In genomic region chr22:27605390-27605789, GRCh38 we compare ENCODE assay signal across 31 cellular contexts.
"Had no signal": no experiment of that assay in that cellular context is flagged by ENCODE, and none has a peak within 500 bp of the region (broad histone marks: within the 10 kb centered on the region; RNA-seq: fewer than 3 reads in every experiment).

No MANE protein-coding gene starts in this region.

- DNase-seq: activated B cell treated with CpG ODN at 0.5 μM for 24 hours; activated CD4-positive, alpha-beta memory T cell treated with anti-CD3 and anti-CD28 coated beads for 36 hours; activated CD4-positive, alpha-beta T cell treated with anti-CD3 and anti-CD28 coated beads for 48 hours; activated CD4-positive, alpha-beta T cell treated with anti-CD3 and anti-CD28 coated beads, Interleukin-2, amount 50 U/mL, for 1 hour; activated CD4-positive, alpha-beta T cell treated with anti-CD3 and anti-CD28 coated beads, Interleukin-2, amount 50 U/mL, for 4 hours; activated CD4-positive, CD25-positive, alpha-beta regulatory T cell treated with anti-CD3 and anti-CD28 coated beads, Interleukin-2, amount 50 U/mL, for 72 hours; activated CD8-positive, alpha-beta memory T cell treated with anti-CD3 and anti-CD28 coated beads, Interleukin-2, amount 50 U/mL, for 48 hours; activated CD8-positive, alpha-beta T cell treated with anti-CD3 and anti-CD28 coated beads for 36 hours; activated effector memory CD4-positive, alpha-beta T cell treated with Interleukin-2 at 50 U/mL for 16 hours; activated gamma-delta T cell; activated naive CD4-positive, alpha-beta T cell treated with anti-CD3 and anti-CD28 coated beads, Interleukin-2, amount 10 ng/mL, durations not matched to agents 7 days and 5 days; activated naive CD4-positive, alpha-beta T cell treated with Interleukin-2 at 50 U/mL for 16 hours; activated naive CD8-positive, alpha-beta T cell treated with anti-CD3 and anti-CD28 coated beads, Interleukin-2, amount 10 ng/mL, durations not matched to agents 7 days and 5 days; activated naive CD8-positive, alpha-beta T cell treated with anti-CD3 and anti-CD28 coated beads, Interleukin-2, amount 50 U/mL, for 24 hours; activated T-cell treated with anti-CD3 and anti-CD28 coated beads, Interleukin-2, amount 50 U/mL, for 24 hours; activated T-cell treated with anti-CD3 and anti-CD28 coated beads, Interleukin-2, amount 50 U/mL, for 48 hours; aorta; body of pancreas; brain microvascular endothelial cell; central memory CD4-positive, alpha-beta T cell; T-cell; T-helper 2 cell; T-helper 9 cell had no signal

- H3K9me3 Mint-ChIP-seq: activated B cell treated with CpG ODN at 0.5 μM for 24 hours; activated CD4-positive, alpha-beta memory T cell treated with anti-CD3 and anti-CD28 coated beads for 36 hours; activated CD8-positive, alpha-beta T cell treated with anti-CD3 and anti-CD28 coated beads for 36 hours; activated naive CD4-positive, alpha-beta T cell treated with anti-CD3 and anti-CD28 coated beads, Interleukin-2, amount 50 U/mL, for 24 hours; activated naive CD8-positive, alpha-beta T cell treated with anti-CD3 and anti-CD28 coated beads, Interleukin-2, amount 50 U/mL, for 24 hours; activated T-cell treated with anti-CD3 and anti-CD28 coated beads, Interleukin-2, amount 50 U/mL, for 24 hours; activated T-helper 2 cell treated with anti-CD3 and anti-CD28 coated beads, Interferon-gamma antibody, Interleukin-2, Interleukin-4, amounts not matched to agents 10 μg/mL and 5 μg/mL and 100 μg/mL, durations not matched to agents 14 hours and 24 hours and 36 hours; T-cell; T-helper 2 cell treated with Interferon-gamma antibody and Interleukin-4, amounts not matched to agents 5 μg/mL and 100 μg/mL, for 36 hours had no signal

- FAIRE-seq: astrocyte, TTC549 had no signal

- H3K4me1 Mint-ChIP-seq: activated B cell treated with CpG ODN at 0.5 μM for 24 hours; activated naive CD4-positive, alpha-beta T cell treated with anti-CD3 and anti-CD28 coated beads, Interleukin-2, amount 10 ng/mL, durations not matched to agents 7 days and 5 days; activated naive CD4-positive, alpha-beta T cell treated with anti-CD3 and anti-CD28 coated beads, Interleukin-2, amount 50 U/mL, for 24 hours; activated naive CD8-positive, alpha-beta T cell treated with anti-CD3 and anti-CD28 coated beads, Interleukin-2, amount 10 ng/mL, durations not matched to agents 7 days and 5 days; activated naive CD8-positive, alpha-beta T cell treated with anti-CD3 and anti-CD28 coated beads, Interleukin-2, amount 50 U/mL, for 24 hours; T-cell had no signal

- H3K27me3 ChIP-seq: body of pancreas, brain microvascular endothelial cell, breast epithelium had no signal

- H3K27me3 Mint-ChIP-seq: activated CD8-positive, alpha-beta T cell treated with anti-CD3 and anti-CD28 coated beads for 36 hours; activated naive CD4-positive, alpha-beta T cell treated with anti-CD3 and anti-CD28 coated beads, Interleukin-2, amount 10 ng/mL, durations not matched to agents 7 days and 5 days had no signal

- H3K36me3 ChIP-seq: brain microvascular endothelial cell, breast epithelium had no signal

- ATAC-seq: activated CD8-positive, alpha-beta T cell treated with anti-CD3 and anti-CD28 coated beads for 36 hours; activated naive CD8-positive, alpha-beta T cell treated with anti-CD3 and anti-CD28 coated beads, Interleukin-2, amount 50 U/mL, for 24 hours; body of pancreas; T-cell had no signal

- H3K4me1 ChIP-seq: body of pancreas, breast epithelium had no signal

- H3K4me3 ChIP-seq: body of pancreas, breast epithelium had no signal

- H3K27ac Mint-ChIP-seq: activated B cell treated with CpG ODN at 0.5 μM for 24 hours; activated CD4-positive, alpha-beta memory T cell treated with anti-CD3 and anti-CD28 coated beads for 36 hours; activated CD8-positive, alpha-beta T cell treated with anti-CD3 and anti-CD28 coated beads for 36 hours; activated naive CD4-positive, alpha-beta T cell treated with anti-CD3 and anti-CD28 coated beads, Interleukin-2, amount 10 ng/mL, durations not matched to agents 7 days and 5 days; activated naive CD4-positive, alpha-beta T cell treated with anti-CD3 and anti-CD28 coated beads, Interleukin-2, amount 50 U/mL, for 24 hours; activated naive CD8-positive, alpha-beta T cell; activated naive CD8-positive, alpha-beta T cell treated with anti-CD3 and anti-CD28 coated beads, Interleukin-2, amount 10 ng/mL, durations not matched to agents 7 days and 5 days; activated naive CD8-positive, alpha-beta T cell treated with anti-CD3 and anti-CD28 coated beads, Interleukin-2, amount 50 U/mL, for 24 hours; activated T-cell treated with anti-CD3 and anti-CD28 coated beads, Interleukin-2, amount 50 U/mL, for 24 hours; activated T-helper 2 cell treated with anti-CD3 and anti-CD28 coated beads, Interferon-gamma antibody, Interleukin-2, Interleukin-4, amounts not matched to agents 10 μg/mL and 5 μg/mL and 100 μg/mL, durations not matched to agents 14 hours and 24 hours and 36 hours; T-cell; T-helper 2 cell treated with Interferon-gamma antibody and Interleukin-4, amounts not matched to agents 5 μg/mL and 100 μg/mL, for 36 hours had no signal

- H3K9me3 ChIP-seq: body of pancreas had no signal

- H3K36me3 Mint-ChIP-seq: activated CD4-positive, alpha-beta memory T cell treated with anti-CD3 and anti-CD28 coated beads for 36 hours; activated naive CD4-positive, alpha-beta T cell treated with anti-CD3 and anti-CD28 coated beads, Interleukin-2, amount 10 ng/mL, durations not matched to agents 7 days and 5 days; activated naive CD4-positive, alpha-beta T cell treated with anti-CD3 and anti-CD28 coated beads, Interleukin-2, amount 50 U/mL, for 24 hours; activated naive CD8-positive, alpha-beta T cell; activated naive CD8-positive, alpha-beta T cell treated with anti-CD3 and anti-CD28 coated beads, Interleukin-2, amount 10 ng/mL, durations not matched to agents 7 days and 5 days; T-cell had no signal

- H3K4me3 Mint-ChIP-seq: activated B cell treated with CpG ODN at 0.5 μM for 24 hours; activated CD4-positive, alpha-beta memory T cell treated with anti-CD3 and anti-CD28 coated beads for 36 hours; activated CD8-positive, alpha-beta T cell treated with anti-CD3 and anti-CD28 coated beads for 36 hours; activated naive CD4-positive, alpha-beta T cell treated with anti-CD3 and anti-CD28 coated beads, Interleukin-2, amount 10 ng/mL, durations not matched to agents 7 days and 5 days; activated naive CD4-positive, alpha-beta T cell treated with anti-CD3 and anti-CD28 coated beads, Interleukin-2, amount 50 U/mL, for 24 hours; activated naive CD8-positive, alpha-beta T cell; activated naive CD8-positive, alpha-beta T cell treated with anti-CD3 and anti-CD28 coated beads, Interleukin-2, amount 10 ng/mL, durations not matched to agents 7 days and 5 days; activated naive CD8-positive, alpha-beta T cell treated with anti-CD3 and anti-CD28 coated beads, Interleukin-2, amount 50 U/mL, for 24 hours; activated T-cell treated with anti-CD3 and anti-CD28 coated beads, Interleukin-2, amount 50 U/mL, for 24 hours; T-cell; T-helper 2 cell treated with Interferon-gamma antibody and Interleukin-4, amounts not matched to agents 5 μg/mL and 100 μg/mL, for 36 hours had no signal

- H3K27ac ChIP-seq: body of pancreas, brain microvascular endothelial cell, breast epithelium, VCaP had no signal
